ENCODE assay signal across 27 cellular contexts in genomic region chr12:106551410-106551809, GRCh38. TPM values are rescaled to one million over a fixed set of nuclear protein-coding genes. Genes with fewer than 3 reads are reported as not detected.
A peak's percentile ranks its signal among the peaks of the same experiment; 100 is the strongest.
DNase-seq lines count a peak whose midpoint lies in the region; ATAC-seq, FAIRE-seq and TF ChIP-seq lines count a peak whose summit lies in the region.
"Had no signal": no experiment of that assay in that cellular context is flagged by ENCODE, and none has a peak within 500 bp of the region (broad histone marks: within the 10 kb centered on the region; RNA-seq: fewer than 3 reads in every experiment).

No MANE protein-coding gene starts in this region.

- FAIRE-seq in K562 (lab: Jason Lieb, UNC) = no peak
- FAIRE-seq: A549, GM12892 had no signal

- H3K9me1 ChIP-seq in K562 (ENCODE audit: control insufficient read depth, insufficient read depth, low read length) = no peaks in the 10 kb centered on the region

- ATAC-seq in K562 = peak; percentile 60
- no peak for ATAC-seq in activated T-cell treated with anti-CD3 and anti-CD28 coated beads, Interleukin-2, amount 50 U/mL, for 72 hours (replicated peaks in 1 of 2)
- ATAC-seq: A549, HCT116, SK-N-SH treated with all-trans-retinoic acid at 6 μM for 48 hours, T-cell had no signal

- no TSS peak for BruUV-seq in K562 (replicated peaks; lab: Mats Ljungman, UMichigan)

- H3K27ac ChIP-seq in K562 (ENCODE audit: extremely low read depth, low read depth, low read length) = no peak overlapping the region
- H3K27ac ChIP-seq in left ventricle myocardium inferior (replicated peaks) = no peak overlapping the region
- H3K27ac ChIP-seq: A549, RWPE1 had no signal

- CTCF ChIA-PET in K562 (lab: Yijun Ruan, JAX; ENCODE audit: low intra/inter-chr PET ratio) = interaction anchor here (0.6 kb wide), 1 partner anchor 95 kb away, joined by 3 read pairs; no protein-coding TSS in a partner anchor

- H3K4me3 ChIP-seq in K562 = no peak overlapping the region
- no peak overlapping the region for H3K4me3 ChIP-seq in left ventricle myocardium inferior
- H3K4me3 ChIP-seq: A549 had no signal

- peaks cover 8 to 11% of the 10 kb centered on the region in 2 donors for H3K36me3 Mint-ChIP-seq in activated T-cell treated with anti-CD3 and anti-CD28 coated beads, Interleukin-2, amount 50 U/mL, for 72 hours (ENCODE audit: insufficient read depth in 2 of 2)
- H3K36me3 Mint-ChIP-seq: CD4-positive, CD25-positive, alpha-beta regulatory T cell had no signal

- WGBS in K562 (ENCODE audit: insufficient coverage, low coverage, missing lambda C conversion rate) = 1% methylated on average over 9 of the region's 9 CpGs

- no peak overlapping the region for H3K4me3 Mint-ChIP-seq in activated T-cell treated with anti-CD3 and anti-CD28 coated beads, Interleukin-2, amount 50 U/mL, for 72 hours
- H3K4me3 Mint-ChIP-seq: T-cell had no signal

- H3K79me2 ChIP-seq in K562 (ENCODE audit: control insufficient read depth, insufficient read depth, low read length) = no peaks in the 10 kb centered on the region

- H3K9me3 Mint-ChIP-seq in activated T-cell treated with anti-CD3 and anti-CD28 coated beads, Interleukin-2, amount 50 U/mL, for 72 hours = peaks cover 5 to 11% of the 10 kb centered on the region in 2 donors

- TF ChIP-seq CTCF in K562 (IDR thresholded peaks at IDR 0.05 in 2 of 3, conservative IDR thresholded peaks at IDR 0.05 in 1 of 3; ENCODE audit: insufficient read depth in 2 of 3, low read depth in 1 of 3, low read length in 3 of 3) (no peak), left ventricle myocardium inferior (IDR thresholded peaks at IDR 0.05; ENCODE audit: borderline replicate concordance) (no peak)

- peak; percentile 2 for DNase-seq in NCI-H2171 treated with DMSO at 0.1 percent for 48 hours (lab: John Stamatoyannopoulos, UW)
- no peak for DNase-seq in NCI-H2171 (lab: John Stamatoyannopoulos, UW)
- peak; percentile 47 for DNase-seq in ELF-1 (ENCODE audit: low read depth, low spot score)
- peak; percentile 1 for DNase-seq in OCI-M1 (lab: John Stamatoyannopoulos, UW)
- peak in 2 of 4 experiments; percentile 14 to 59 for DNase-seq in K562 (ENCODE audit: extremely low read depth in 1 of 4, low spot score in 3 of 4)
- no peak for DNase-seq in NCI-H2196 treated with DMSO at 0.1 percent for 48 hours (lab: John Stamatoyannopoulos, UW; ENCODE audit: unreplicated experiment)
- no peak for DNase-seq in left ventricle myocardium inferior
- no peak for DNase-seq in activated T-cell treated with anti-CD3 and anti-CD28 coated beads, Interleukin-2, amount 50 U/mL, for 72 hours
- DNase-seq: CD4-positive, CD25-positive, alpha-beta regulatory T cell; COR-L47; DND-41; GOT3; MM.1S; NCI-H1048; NCI-H1436 treated with DMSO at 0.1 percent for 48 hours; NCI-H1930; NCI-H774; T-cell had no signal

- TF ChIP-seq EP300 in K562 (IDR thresholded peaks at IDR 0.05; ENCODE audit: low read length) = no peak

- in situ Hi-C loops in K562 (cut with MboI) = no loop called here

- no peaks in the 10 kb centered on the region for H3K36me3 ChIP-seq in K562 (ENCODE audit: control insufficient read depth, insufficient read depth, low read length)
- H3K36me3 ChIP-seq in left ventricle myocardium inferior = no peaks in the 10 kb centered on the region

- no peak for TF ChIP-seq RAD21 in K562 (CRISPR knock-in tag; conservative IDR thresholded peaks at IDR 0.05 in 1 of 2, IDR thresholded peaks at IDR 0.05 in 1 of 2)

- POLR2A ChIA-PET in K562 (lab: Yijun Ruan, JAX) = no interaction called here

- peaks cover 34% of the 10 kb centered on the region for H3K27me3 Mint-ChIP-seq in activated T-cell treated with anti-CD3 and anti-CD28 coated beads, Interleukin-2, amount 50 U/mL, for 72 hours (ENCODE audit: low read depth)

- H3K9me3 ChIP-seq in K562 (replicated peaks; ENCODE audit: control insufficient read depth, insufficient read depth, low read depth, low read length) (0 out of 2 replicates have a peak, but pooled peaks cover 1% of the 10 kb centered on the region), left ventricle myocardium inferior (replicated peaks) (peaks cover 18% of the 10 kb centered on the region)

- peak overlapping the region; percentile 68 for H3K4me2 ChIP-seq in K562 (ENCODE audit: insufficient read depth, low read length)
- H3K4me2 ChIP-seq: A549 had no signal

- H4K20me1 ChIP-seq in K562 (replicated peaks; ENCODE audit: control insufficient read depth, insufficient read depth, low read length) = no peaks in the 10 kb centered on the region

- intact Hi-C loops in K562 (cut with micrococcal nuclease) (no loop called here), left ventricle myocardium inferior (cut with micrococcal nuclease) (no loop called here)

- peak overlapping the region; percentile 40; the same call in 1 of the 2 replicates for H2AFZ ChIP-seq in K562 (ENCODE audit: low read depth, low read length)

- H3K4me1 ChIP-seq in K562 (replicated peaks in 1 of 2; ENCODE audit: control insufficient read depth in 2 of 2, insufficient read depth in 2 of 2, low read length in 2 of 2) (no peaks in the 10 kb centered on the region; a peak in 1 of 5 replicates), left ventricle myocardium inferior (no peaks in the 10 kb centered on the region)
- H3K4me1 ChIP-seq: A549 had no signal

- peak overlapping the region in 1 of 2 experiments; percentile 76; a peak in 1 of 4 replicates for H3K9ac ChIP-seq in K562 (ENCODE audit: insufficient read depth in 1 of 2, low read depth in 2 of 2, low read length in 2 of 2)

- H3K27ac Mint-ChIP-seq in activated T-cell treated with anti-CD3 and anti-CD28 coated beads, Interleukin-2, amount 50 U/mL, for 72 hours = no peak overlapping the region
- H3K27ac Mint-ChIP-seq: CD4-positive, CD25-positive, alpha-beta regulatory T cell; T-cell had no signal

- H3K4me1 Mint-ChIP-seq in activated T-cell treated with anti-CD3 and anti-CD28 coated beads, Interleukin-2, amount 50 U/mL, for 72 hours (ENCODE audit: low read depth) = no peaks in the 10 kb centered on the region
- H3K4me1 Mint-ChIP-seq: CD4-positive, CD25-positive, alpha-beta regulatory T cell; T-cell had no signal

- no peak for TF ChIP-seq POLR2A in K562 (conservative IDR thresholded peaks at IDR 0.05)

- H3K27me3 ChIP-seq in K562 (ENCODE audit: control insufficient read depth in 2 of 2, insufficient read depth in 2 of 2, low read length in 2 of 2) (no peaks in the 10 kb centered on the region), left ventricle myocardium inferior (ENCODE audit: low read depth) (peaks cover 18% of the 10 kb centered on the region)

TF ChIP-seq in K562, 482 proteins besides CTCF, POLR2A, EP300 and RAD21:
- TF ChIP-seq ZKSCAN8 (CRISPR knock-in tag; IDR thresholded peaks at IDR 0.05) (no peak), FOXK2 (conservative IDR thresholded peaks at IDR 0.05 in 1 of 2, IDR thresholded peaks at IDR 0.05 in 1 of 2; ENCODE audit: low read depth in 2 of 2) (peak in 1 of 2 experiments; percentile 59; a peak in 2 of 4 replicates)

RNA-seq across cellular contexts. Expression of gene RFX4, which starts 31.4 kb away (rescaled TPM):
- not detected in 2 replicates for total RNA-seq in K562 (2011; cell fraction: chromatin; rRNA removed; ENCODE audit: low replicate concordance)
- not detected in 2 replicates for total RNA-seq in K562 (2011; cell fraction: nucleolus; rRNA removed)
- not detected in 2 replicates for total RNA-seq in K562 (2011; cell fraction: nucleoplasm; rRNA removed)
- total RNA-seq in K562 (2014; rRNA removed) (not detected in 2 replicates), K562 (2014; rRNA removed; fragmentation: Illumina TruSeq; extraction: Trizol) (not detected in 2 replicates), K562 (2015; rRNA removed; fragmentation: Illumina TruSeq; extraction: Trizol) (not detected in 2 replicates), K562 (2021) (not detected in 2 replicates), left ventricle myocardium inferior (not detected)
- polyA plus RNA-seq in K562 (2011; rRNA removed) (not detected in 2 replicates), K562 (2014; fragmentation: Illumina TruSeq; extraction: Trizol) (not detected in 2 replicates), K562 (2014; fragmentation: Nextera tagmentation; extraction: Ambion mirVana) (not detected), K562 (2014; rRNA removed) (not detected in 2 replicates)
- polyA plus RNA-seq in K562 (2011; cell fraction: cytosol; rRNA removed) = not detected in 2 replicates
- not detected in 2 replicates for polyA plus RNA-seq in K562 (2011; cell fraction: nucleus; rRNA removed)
- polyA plus RNA-seq in K562 (2012) = not detected in 2 replicates
- polyA minus RNA-seq in K562 (2011; rRNA and poly(A)+ RNA removed) = not detected in 2 replicates
- not detected in 2 replicates for polyA minus RNA-seq in K562 (2011; cell fraction: cytosol; rRNA and poly(A)+ RNA removed)
- polyA minus RNA-seq in K562 (2011; cell fraction: nucleus; rRNA and poly(A)+ RNA removed) = not detected in 2 replicates
- not detected for total RNA-seq in activated T-cell treated with anti-CD3 and anti-CD28 coated beads, Interleukin-2, amount 50 U/mL, for 72 hours
- total RNA-seq: CD4-positive, CD25-positive, alpha-beta regulatory T cell; G401; LHCN-M2; NCI-H460; T-cell had no signal
- polyA plus RNA-seq: A549; BJ; CD4-positive, CD25-positive, alpha-beta regulatory T cell had no signal

Comparison
In these comparisons a context has a peak if more than half of its experiments do, and no peak if none do; other contexts are left out.
1. DNase-seq: peak in NCI-H2171 treated with DMSO at 0.1 percent for 48 hours (single experiment), ELF-1 (single experiment) and OCI-M1 (single experiment); none in NCI-H2171 (single experiment), NCI-H2196 treated with DMSO at 0.1 percent for 48 hours (single experiment), left ventricle myocardium inferior (single experiment) and activated T-cell treated with anti-CD3 and anti-CD28 coated beads, Interleukin-2, amount 50 U/mL, for 72 hours (0 of 2).